15 cellular contexts compared by ENCODE assay signal in the genomic region with DNA sequence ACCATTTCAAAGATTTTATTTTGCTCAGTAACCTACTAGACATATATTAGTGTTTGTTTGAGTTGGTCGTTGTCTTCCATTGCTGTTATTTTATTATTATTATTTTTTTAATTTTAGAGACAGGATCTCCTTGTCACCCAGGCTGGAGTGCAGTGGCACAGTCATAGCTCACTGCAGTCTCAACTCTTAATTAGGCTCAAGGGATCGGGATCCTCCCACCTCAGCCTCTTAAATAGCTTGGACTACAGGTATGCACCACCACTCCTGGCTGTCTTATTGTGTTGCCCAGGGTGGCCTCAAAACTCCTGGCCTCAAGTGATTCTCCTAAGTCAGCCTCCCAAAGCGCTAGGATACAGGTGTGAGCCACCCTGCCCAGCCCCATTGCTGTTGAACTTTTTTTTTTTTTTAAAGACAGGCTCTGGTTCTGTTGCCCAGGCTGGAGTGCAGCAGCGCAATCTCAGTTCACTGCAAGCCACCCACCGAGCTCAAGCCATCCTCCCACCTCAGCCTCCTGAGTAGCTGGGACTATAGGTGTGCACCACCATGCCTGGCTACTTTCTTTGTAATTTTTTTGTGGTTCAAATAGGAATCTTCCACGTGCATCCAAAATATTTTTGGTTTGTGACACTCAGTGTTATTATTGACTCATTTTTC. TPM values are rescaled to one million over a fixed set of nuclear protein-coding genes. Genes with fewer than 3 reads are reported as not detected.
DNase-seq lines count a peak whose midpoint lies in the region; FAIRE-seq and TF ChIP-seq lines count a peak whose summit lies in the region.
"Had no signal": no experiment of that assay in that cellular context is flagged by ENCODE, and none has a peak within 500 bp of the region (broad histone marks: within the 10 kb centered on the region; RNA-seq: fewer than 3 reads in every experiment).

No MANE protein-coding gene starts in this region.

- H3K79me2 ChIP-seq in PC-9 (ENCODE audit: low read depth): peaks cover 100% of the 10 kb centered on the region
- H3K79me2 ChIP-seq in MM.1S (ENCODE audit: low read length): peaks cover 100% of the 10 kb centered on the region

- no peak overlapping the region for H2AFZ ChIP-seq in PC-9
- H2AFZ ChIP-seq in MM.1S (ENCODE audit: low read length): no peak overlapping the region

- no peak overlapping the region for H3K9ac ChIP-seq in MM.1S (ENCODE audit: low read length)

- no peaks in the 10 kb centered on the region for H3K9me3 Mint-ChIP-seq in activated CD4-positive, alpha-beta memory T cell treated with anti-CD3 and anti-CD28 coated beads for 36 hours
- H3K9me3 Mint-ChIP-seq in activated CD4-positive, alpha-beta memory T cell treated with anti-CD3 and anti-CD28 coated beads, Interleukin-2, amount 10 ng/mL, durations not matched to agents 7 days and 5 days: no peaks in the 10 kb centered on the region
- H3K9me3 Mint-ChIP-seq in glutamatergic neuron (ENCODE audit: unreplicated experiment): peaks cover 4% of the 10 kb centered on the region
- H3K9me3 Mint-ChIP-seq in progenitor cell of endocrine pancreas (ENCODE audit: low read depth): no peaks in the 10 kb centered on the region

- H3K27me3 ChIP-seq in PC-9 (ENCODE audit: insufficient read depth, low read depth) (no peaks in the 10 kb centered on the region), MM.1S (replicated peaks; ENCODE audit: insufficient read depth, low read length) (no peaks in the 10 kb centered on the region)
- H3K27me3 ChIP-seq: pancreas had no signal

- TF ChIP-seq CTCF in PC-9 (conservative IDR thresholded peaks at IDR 0.05) (no peak), glutamatergic neuron (IDR thresholded peaks at IDR 0.05; ENCODE audit: partially characterized antibody, unreplicated experiment) (no peak), progenitor cell of endocrine pancreas (IDR thresholded peaks at IDR 0.05; ENCODE audit: unreplicated experiment) (no peak), MM.1S (IDR thresholded peaks at IDR 0.05; ENCODE audit: low read length) (no peak)

- H3F3A ChIP-seq in PC-9 (ENCODE audit: insufficient read depth, low read depth) (peaks cover 46% of the 10 kb centered on the region), MM.1S (ENCODE audit: insufficient read depth, low read length) (0 out of 2 replicates have a peak, but pooled peaks cover 3% of the 10 kb centered on the region)

- peaks cover 43% of the 10 kb centered on the region for H3K4me1 ChIP-seq in PC-9 (replicated peaks; ENCODE audit: insufficient read depth)
- no peaks in the 10 kb centered on the region for H3K4me1 ChIP-seq in MM.1S (ENCODE audit: low read length)

- peak overlapping the region; percentile 10 for H3K27ac Mint-ChIP-seq in activated CD4-positive, alpha-beta memory T cell treated with anti-CD3 and anti-CD28 coated beads for 36 hours
- no peak overlapping the region for H3K27ac Mint-ChIP-seq in activated CD4-positive, alpha-beta memory T cell treated with anti-CD3 and anti-CD28 coated beads, Interleukin-2, amount 10 ng/mL, durations not matched to agents 7 days and 5 days
- H3K27ac Mint-ChIP-seq in glutamatergic neuron (ENCODE audit: unreplicated experiment) (peak overlapping the region; percentile 50), progenitor cell of endocrine pancreas (peak overlapping the region; percentile 38)

- H3K36me3 ChIP-seq in PC-9 (ENCODE audit: low read depth) (peaks cover 10% of the 10 kb centered on the region), MM.1S (replicated peaks; ENCODE audit: insufficient read depth, low read length) (no peaks in the 10 kb centered on the region; the same call in 1 of the 2 replicates)
- H3K36me3 ChIP-seq: pancreas had no signal

- CTCF ChIA-PET in activated CD4-positive, alpha-beta memory T cell treated with anti-CD3 and anti-CD28 coated beads for 36 hours (lab: Charles Lee): interaction anchor here (0.6 to 1.2 kb wide), 2 partner anchors 16 to 19 kb away, joined by 3 read pairs; no protein-coding TSS in a partner anchor
- CTCF ChIA-PET in activated CD4-positive, alpha-beta memory T cell treated with anti-CD3 and anti-CD28 coated beads, Interleukin-2, amount 10 ng/mL, durations not matched to agents 7 days and 5 days (lab: Charles Lee): interaction anchor here (0.7 to 1.4 kb wide), 2 partner anchors 11 to 355 kb away, joined by 3 read pairs; no protein-coding TSS in a partner anchor
- CTCF ChIA-PET in PC-9 (lab: Charles Lee): no interaction called here

- H3K9me3 ChIP-seq in PC-9 (ENCODE audit: insufficient read depth, low read depth): no peaks in the 10 kb centered on the region
- no peaks in the 10 kb centered on the region for H3K9me3 ChIP-seq in MM.1S (replicated peaks; ENCODE audit: insufficient read depth, low read length)
- H3K9me3 ChIP-seq: Caco-2, pancreas had no signal

- H3K27ac ChIP-seq in PC-9 (peak overlapping the region; percentile 62), MM.1S (ENCODE audit: low read length) (no peak overlapping the region)
- H3K27ac ChIP-seq: pancreas had no signal

- DNase-seq in activated CD4-positive, alpha-beta memory T cell treated with anti-CD3 and anti-CD28 coated beads for 36 hours: no peak
- DNase-seq in activated CD4-positive, alpha-beta memory T cell treated with anti-CD3 and anti-CD28 coated beads, Interleukin-2, amount 10 ng/mL, durations not matched to agents 7 days and 5 days: no peak
- DNase-seq in PC-9 (no peak), glutamatergic neuron (no peak), progenitor cell of endocrine pancreas (ENCODE audit: low spot score, unreplicated experiment) (no peak), DMS53 treated with DMSO at 0.1 percent for 48 hours (lab: John Stamatoyannopoulos, UW; ENCODE audit: unreplicated experiment) (no peak), MM.1S (no peak), GM12892 (ENCODE audit: insufficient read length) (no peak)
- DNase-seq: Caco-2; GF-D8; NCI-H446 treated with DMSO at 0.1 percent for 48 hours; pancreas; stimulated activated CD4-positive, alpha-beta T cell treated with anti-CD3 and anti-CD28 coated beads, Interleukin-12 subunit alpha, Interleukin-12 subunit beta, amount 100 ng/mL, for 4 hours had no signal

- H3K27me3 Mint-ChIP-seq in activated CD4-positive, alpha-beta memory T cell treated with anti-CD3 and anti-CD28 coated beads for 36 hours: no peaks in the 10 kb centered on the region
- no peaks in the 10 kb centered on the region for H3K27me3 Mint-ChIP-seq in activated CD4-positive, alpha-beta memory T cell treated with anti-CD3 and anti-CD28 coated beads, Interleukin-2, amount 10 ng/mL, durations not matched to agents 7 days and 5 days
- no peaks in the 10 kb centered on the region for H3K27me3 Mint-ChIP-seq in glutamatergic neuron (ENCODE audit: unreplicated experiment)
- H3K27me3 Mint-ChIP-seq in progenitor cell of endocrine pancreas: no peaks in the 10 kb centered on the region

- peaks cover 12% of the 10 kb centered on the region for H3K36me3 Mint-ChIP-seq in activated CD4-positive, alpha-beta memory T cell treated with anti-CD3 and anti-CD28 coated beads for 36 hours
- peaks cover 17% of the 10 kb centered on the region for H3K36me3 Mint-ChIP-seq in activated CD4-positive, alpha-beta memory T cell treated with anti-CD3 and anti-CD28 coated beads, Interleukin-2, amount 10 ng/mL, durations not matched to agents 7 days and 5 days (ENCODE audit: low read depth)
- H3K36me3 Mint-ChIP-seq in glutamatergic neuron (ENCODE audit: unreplicated experiment): no peaks in the 10 kb centered on the region
- H3K36me3 Mint-ChIP-seq in progenitor cell of endocrine pancreas (ENCODE audit: insufficient read depth): peaks cover 3% of the 10 kb centered on the region

- no peak for TF ChIP-seq POLR2A in GM12892 (IDR thresholded peaks at IDR 0.05; ENCODE audit: low read depth, low read length)

- intact Hi-C loops in activated CD4-positive, alpha-beta memory T cell treated with anti-CD3 and anti-CD28 coated beads for 36 hours (cut with micrococcal nuclease): no loop called here
- intact Hi-C loops in PC-9 (cut with micrococcal nuclease; ENCODE audit: unreplicated experiment): no loop called here

- H3K4me2 ChIP-seq in PC-9 (peak overlapping the region; percentile 10), MM.1S (ENCODE audit: low read depth, low read length) (no peak overlapping the region)

- no peak for FAIRE-seq in GM12892 (lab: Jason Lieb, UNC)
- FAIRE-seq: A204.1, colon, pancreas had no signal

- POLR2A ChIA-PET in activated CD4-positive, alpha-beta memory T cell treated with anti-CD3 and anti-CD28 coated beads for 36 hours (lab: Charles Lee): interaction anchor here (0.8 to 1.7 kb wide), 4 partner anchors 17 to 53 kb away, joined by 3 to 7 read pairs (median 4); partner anchors contain the start of gene THUMPD3
- POLR2A ChIA-PET in activated CD4-positive, alpha-beta memory T cell treated with anti-CD3 and anti-CD28 coated beads, Interleukin-2, amount 10 ng/mL, durations not matched to agents 7 days and 5 days (lab: Charles Lee): interaction anchor here (0.8 to 2.1 kb wide), 4 partner anchors 11 to 18 kb away, joined by 3 to 10 read pairs (median 6); partner anchors contain the start of gene SETD5
- POLR2A ChIA-PET in PC-9 (lab: Charles Lee; ENCODE audit: unreplicated experiment): no interaction called here

- BruUV-seq in PC-9 (replicated peaks; lab: Mats Ljungman, UMichigan): no TSS peak

- no peaks in the 10 kb centered on the region for H3K9me2 ChIP-seq in PC-9 (ENCODE audit: insufficient read depth)
- H3K9me2 ChIP-seq in MM.1S (replicated peaks; ENCODE audit: insufficient read depth, low read length): no peaks in the 10 kb centered on the region

- peaks cover 44% of the 10 kb centered on the region for H3K4me1 Mint-ChIP-seq in activated CD4-positive, alpha-beta memory T cell treated with anti-CD3 and anti-CD28 coated beads for 36 hours (ENCODE audit: low read depth)
- peaks cover 31% of the 10 kb centered on the region for H3K4me1 Mint-ChIP-seq in activated CD4-positive, alpha-beta memory T cell treated with anti-CD3 and anti-CD28 coated beads, Interleukin-2, amount 10 ng/mL, durations not matched to agents 7 days and 5 days
- peaks cover 16% of the 10 kb centered on the region for H3K4me1 Mint-ChIP-seq in glutamatergic neuron (ENCODE audit: low read depth, unreplicated experiment)
- peaks cover 7% of the 10 kb centered on the region for H3K4me1 Mint-ChIP-seq in progenitor cell of endocrine pancreas (ENCODE audit: low read depth)

- H3K4me3 Mint-ChIP-seq in activated CD4-positive, alpha-beta memory T cell treated with anti-CD3 and anti-CD28 coated beads for 36 hours: no peak overlapping the region
- no peak overlapping the region for H3K4me3 Mint-ChIP-seq in activated CD4-positive, alpha-beta memory T cell treated with anti-CD3 and anti-CD28 coated beads, Interleukin-2, amount 10 ng/mL, durations not matched to agents 7 days and 5 days
- H3K4me3 Mint-ChIP-seq in glutamatergic neuron (ENCODE audit: unreplicated experiment) (no peak overlapping the region), progenitor cell of endocrine pancreas (ENCODE audit: low read depth) (no peak overlapping the region)

- H4K20me1 ChIP-seq in PC-9 (ENCODE audit: insufficient read depth): peaks cover 74% of the 10 kb centered on the region
- peaks cover 53% of the 10 kb centered on the region for H4K20me1 ChIP-seq in MM.1S (ENCODE audit: insufficient read depth, low read length)

- H3K4me3 ChIP-seq in PC-9 (no peak overlapping the region), MM.1S (ENCODE audit: low read length) (no peak overlapping the region)
- H3K4me3 ChIP-seq: pancreas had no signal

RNA-seq across cellular contexts. Expression of gene SETD5, which starts 18.2 kb away (rescaled TPM):
- 100 to 1,000 TPM in 1 of 2 experiments, 10 to 100 TPM in 1; 98.0 to 103 TPM for total RNA-seq in activated CD4-positive, alpha-beta memory T cell treated with anti-CD3 and anti-CD28 coated beads for 36 hours
- total RNA-seq in activated CD4-positive, alpha-beta memory T cell treated with anti-CD3 and anti-CD28 coated beads, Interleukin-2, amount 10 ng/mL, durations not matched to agents 7 days and 5 days: 100 to 1,000 TPM; 110 to 111 TPM
- total RNA-seq in PC-9 (2021) (117 and 140 TPM in 2 replicates), glutamatergic neuron (ENCODE audit: unreplicated experiment) (337 TPM), progenitor cell of endocrine pancreas (227 and 233 TPM in 2 replicates)
- polyA plus RNA-seq in GM12892 (2012; ENCODE audit: missing spikeins): 60.5 TPM

RNA-seq across cellular contexts. Expression of gene THUMPD3, which starts 52.8 kb away (rescaled TPM):
- total RNA-seq in activated CD4-positive, alpha-beta memory T cell treated with anti-CD3 and anti-CD28 coated beads for 36 hours: 10 to 100 TPM; 55.8 to 60.6 TPM
- 10 to 100 TPM; 44.3 to 47.2 TPM for total RNA-seq in activated CD4-positive, alpha-beta memory T cell treated with anti-CD3 and anti-CD28 coated beads, Interleukin-2, amount 10 ng/mL, durations not matched to agents 7 days and 5 days
- 48.8 and 49.9 TPM in 2 replicates for total RNA-seq in PC-9 (2021)
- 50.2 TPM for total RNA-seq in glutamatergic neuron (ENCODE audit: unreplicated experiment)
- total RNA-seq in progenitor cell of endocrine pancreas: 61.3 and 62.4 TPM in 2 replicates
- 45.9 TPM for polyA plus RNA-seq in GM12892 (2012; ENCODE audit: missing spikeins)
